ENCODE assay signal across 28 cellular contexts in the genomic region with DNA sequence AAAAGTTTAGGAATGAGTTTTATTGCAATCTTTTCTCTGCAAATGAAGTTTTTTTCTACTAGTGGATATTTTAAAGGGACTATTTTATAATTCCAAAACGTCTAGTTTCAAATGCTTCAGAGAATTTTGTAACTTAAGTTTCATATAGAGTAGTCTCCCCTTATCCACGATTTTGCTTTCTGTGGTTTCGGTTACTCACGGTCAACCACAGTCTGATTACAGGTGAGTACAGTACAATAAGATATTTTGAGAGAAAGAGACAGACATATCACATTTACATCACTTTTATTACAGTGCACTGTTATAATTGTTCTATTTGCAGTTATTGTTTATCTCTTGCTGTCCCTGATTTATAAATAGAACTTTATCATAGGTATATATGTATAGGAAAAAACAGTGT.
"Had no signal": no experiment of that assay in that cellular context is flagged by ENCODE, and none has a peak within 500 bp of the region (broad histone marks: within the 10 kb centered on the region; RNA-seq: fewer than 3 reads in every experiment).

No MANE protein-coding gene starts in this region.

- H3K4me3 Mint-ChIP-seq: mesothelial cell of epicardium; naive B cell; natural killer cell treated with Interleukin-12 subunit alpha and Interleukin-12 subunit beta and Interleukin-15 and Interleukin-18, amount 100 ng/mL, for 72 hours; neural crest cell; type B pancreatic cell had no signal

- H3K4me3 ChIP-seq: dorsolateral prefrontal cortex, esophagus muscularis mucosa, gastroesophageal sphincter, heart right ventricle, left lung, mucosa of descending colon, right lobe of liver, smooth muscle cell, stomach, testis, tibial artery had no signal

- H3K4me2 ChIP-seq: smooth muscle cell had no signal

- H2AFZ ChIP-seq: parathyroid adenoma had no signal

- H3K27ac Mint-ChIP-seq: mesothelial cell of epicardium; natural killer cell treated with Interleukin-12 subunit alpha and Interleukin-12 subunit beta and Interleukin-15 and Interleukin-18, amount 100 ng/mL, for 72 hours; progenitor cell of endocrine pancreas; type B pancreatic cell had no signal

- ATAC-seq: gastroesophageal sphincter; heart right ventricle; left cardiac atrium; left lung; mucosa of descending colon; natural killer cell treated with Interleukin-12 subunit alpha and Interleukin-12 subunit beta and Interleukin-15 and Interleukin-18, amount 100 ng/mL, for 72 hours; right lobe of liver had no signal

- H3K9ac ChIP-seq: parathyroid adenoma had no signal

- H3K9me3 Mint-ChIP-seq: mesothelial cell of epicardium; naive B cell; natural killer cell treated with Interleukin-12 subunit alpha and Interleukin-12 subunit beta and Interleukin-15 and Interleukin-18, amount 100 ng/mL, for 72 hours; neural crest cell; type B pancreatic cell had no signal

- H3K27me3 ChIP-seq: dorsolateral prefrontal cortex, esophagus muscularis mucosa, foreskin keratinocyte, gastroesophageal sphincter, heart right ventricle, left lung, neutrophil, right lobe of liver, stomach, testis, tibial artery had no signal

- H3K27ac ChIP-seq: dorsolateral prefrontal cortex, esophagus muscularis mucosa, foreskin keratinocyte, gastroesophageal sphincter, heart right ventricle, left lung, neutrophil, parathyroid adenoma, right lobe of liver, stomach, testis, tibial artery had no signal

- H3K4me1 Mint-ChIP-seq: mesothelial cell of epicardium, naive B cell, neural crest cell had no signal

- H3K79me2 ChIP-seq: parathyroid adenoma had no signal

- H3K4me1 ChIP-seq: esophagus muscularis mucosa, foreskin keratinocyte, gastroesophageal sphincter, heart right ventricle, left lung, parathyroid adenoma, right lobe of liver, stomach, testis had no signal

- H3K27me3 Mint-ChIP-seq: naive B cell; natural killer cell treated with Interleukin-12 subunit alpha and Interleukin-12 subunit beta and Interleukin-15 and Interleukin-18, amount 100 ng/mL, for 72 hours; progenitor cell of endocrine pancreas; type B pancreatic cell had no signal

- H3K9me3 ChIP-seq: esophagus muscularis mucosa, gastroesophageal sphincter, heart right ventricle, left lung, mucosa of descending colon, neutrophil, right lobe of liver, stomach, testis, tibial artery had no signal

- DNase-seq: dorsolateral prefrontal cortex; effector CD4-positive, alpha-beta T cell; foreskin keratinocyte; heart right ventricle; hippocampal formation; left cardiac atrium; left lung; mucosa of descending colon; naive B cell; right lobe of liver; stimulated activated CD4-positive, alpha-beta T cell treated with anti-CD3 and anti-CD28 coated beads, Interleukin-12 subunit alpha, Interleukin-12 subunit beta, amount 100 ng/mL, for 4 hours; stimulated activated CD4-positive, alpha-beta T cell treated with anti-CD3 and anti-CD28 coated beads, Interleukin-1b, Interleukin-23, amount 100 ng/mL, for 48 hours; stimulated activated CD4-positive, alpha-beta T cell treated with anti-CD3 and anti-CD28 coated beads, Interleukin-4, amount 100 ng/mL, for 1 hour; stimulated activated CD8-positive, alpha-beta memory T cell treated with anti-CD3 and anti-CD28 coated beads, Interleukin-4, amount 100 ng/mL, for 48 hours; stimulated activated naive CD4-positive, alpha-beta T cell treated with Interleukin-2 at 50 U/mL for 16 hours; stomach; testis; tibial artery had no signal
